ENCODE assay signal across 21 cellular contexts in the genomic region with DNA sequence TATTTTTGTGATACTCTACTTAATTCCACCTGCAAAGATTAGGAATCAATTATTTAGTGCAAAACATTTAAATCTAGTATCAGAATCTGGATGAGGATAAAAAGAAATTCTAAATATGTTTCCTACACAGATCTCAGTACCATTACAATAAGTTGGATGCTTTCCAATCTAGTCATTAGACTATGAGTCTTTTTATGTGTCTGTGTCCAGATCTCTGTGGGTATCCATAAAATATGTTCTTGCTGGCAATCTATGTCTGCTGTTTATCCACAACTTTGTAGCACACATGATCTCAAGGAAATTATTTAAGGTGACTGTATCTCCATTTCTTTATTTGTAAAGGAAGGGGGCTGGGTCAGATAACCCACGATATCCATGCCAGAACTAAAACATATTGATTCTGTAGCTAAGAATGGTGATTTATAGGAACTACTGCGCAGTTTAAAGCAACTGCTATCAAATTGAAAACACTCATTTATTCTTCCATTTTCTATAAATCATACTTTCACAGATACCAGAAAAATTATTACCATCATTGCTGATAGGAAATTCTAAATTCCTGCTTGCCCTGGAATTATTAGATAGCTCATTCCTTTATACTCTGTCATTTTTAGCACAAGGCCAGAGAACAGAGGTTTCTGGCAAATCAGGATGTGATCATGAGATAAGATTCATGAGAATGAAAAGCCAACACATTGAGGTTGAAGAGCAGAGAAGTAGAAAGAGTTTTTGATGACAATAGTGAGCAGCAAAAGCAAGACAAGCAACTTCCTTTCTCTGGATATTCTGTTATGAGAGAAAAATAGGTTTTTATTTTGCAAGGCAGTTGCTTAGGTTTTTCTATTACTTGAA.
DNase-seq lines count a peak whose midpoint lies in the region; ATAC-seq and TF ChIP-seq lines count a peak whose summit lies in the region.
"Had no signal": no experiment of that assay in that cellular context is flagged by ENCODE, and none has a peak within 500 bp of the region (broad histone marks: within the 10 kb centered on the region; RNA-seq: fewer than 3 reads in every experiment).

No MANE protein-coding gene starts in this region.

- peak; percentile 86 for DNase-seq in EH (ENCODE audit: low read depth)
- peak; percentile 18 for DNase-seq in NCI-H226
- peak; percentile 58 for DNase-seq in dermis blood vessel endothelial cell
- no peak for DNase-seq in mesothelial cell of epicardium (ENCODE audit: low spot score in 2 of 2, unreplicated experiment in 2 of 2)
- DNase-seq in OCI-M2 (lab: John Stamatoyannopoulos, UW; ENCODE audit: unreplicated experiment) = no peak
- DNase-seq in 8988T = no peak
- no peak for DNase-seq in right lobe of liver
- no peak for DNase-seq in Right ventricle myocardium inferior (ENCODE audit: missing footprints)
- DNase-seq: activated naive CD4-positive, alpha-beta T cell treated with Interleukin-2 at 50 U/mL for 16 hours; Calu3; dorsolateral prefrontal cortex; GOT3; hypothalamus; NCI-H1048; nucleus accumbens; small intestine; thyroid gland had no signal

- H3K4me1 Mint-ChIP-seq in mesothelial cell of epicardium = peaks cover 22% of the 10 kb centered on the region
- H3K4me1 Mint-ChIP-seq: B cell had no signal

- no peaks in the 10 kb centered on the region for H3K36me3 Mint-ChIP-seq in mesothelial cell of epicardium
- H3K36me3 Mint-ChIP-seq: brain had no signal

- peaks cover 8% of the 10 kb centered on the region for H3K9me3 Mint-ChIP-seq in mesothelial cell of epicardium

- TF ChIP-seq POLR2A in right lobe of liver (IDR thresholded peaks at IDR 0.05) = no peak

- intact Hi-C loops in right lobe of liver (cut with DNase I) = no loop called here
- intact Hi-C loops in Right ventricle myocardium inferior (cut with DNase I) = no loop called here

- H3K4me3 ChIP-seq in right lobe of liver = no peak overlapping the region
- H3K4me3 ChIP-seq: dorsolateral prefrontal cortex, thyroid gland had no signal

- peak overlapping the region; percentile 37 for H3K27ac Mint-ChIP-seq in mesothelial cell of epicardium
- H3K27ac Mint-ChIP-seq: B cell, brain had no signal

- ATAC-seq in right lobe of liver = no peak
- no peak for ATAC-seq in Right ventricle myocardium inferior
- ATAC-seq: esophagus mucosa had no signal

- WGBS in right lobe of liver (ENCODE audit: insufficient coverage, low coverage, low lambda C conversion rate, missing lambda C conversion rate) = 68% methylated on average over 2 of the region's 2 CpGs

- H3K27ac ChIP-seq in right lobe of liver = no peak overlapping the region
- H3K27ac ChIP-seq: dorsolateral prefrontal cortex, RWPE1, thyroid gland had no signal

- H3K4me1 ChIP-seq in right lobe of liver = no peaks in the 10 kb centered on the region

- H3K9me3 ChIP-seq in right lobe of liver = no peaks in the 10 kb centered on the region
- H3K9me3 ChIP-seq: thyroid gland had no signal

- no peak for TF ChIP-seq CTCF in mesothelial cell of epicardium (IDR thresholded peaks at IDR 0.05; ENCODE audit: unreplicated experiment)
- no peak for TF ChIP-seq CTCF in right lobe of liver (IDR thresholded peaks at IDR 0.05)

- H3K4me3 Mint-ChIP-seq in mesothelial cell of epicardium = no peak overlapping the region
- H3K4me3 Mint-ChIP-seq: B cell, brain had no signal

- H3K27me3 ChIP-seq in right lobe of liver = no peaks in the 10 kb centered on the region
- H3K27me3 ChIP-seq: dorsolateral prefrontal cortex, thyroid gland had no signal

- no peaks in the 10 kb centered on the region for H3K27me3 Mint-ChIP-seq in mesothelial cell of epicardium (ENCODE audit: low read depth)
- H3K27me3 Mint-ChIP-seq: B cell, brain had no signal

- H3K36me3 ChIP-seq in right lobe of liver = no peaks in the 10 kb centered on the region
- H3K36me3 ChIP-seq: thyroid gland had no signal

Comparison
In these comparisons a context has a peak if more than half of its experiments do, and no peak if none do; other contexts are left out.
1. DNase-seq: peak in EH (single experiment), NCI-H226 (single experiment) and dermis blood vessel endothelial cell (single experiment); none in mesothelial cell of epicardium (0 of 2), OCI-M2 (single experiment), 8988T (single experiment), right lobe of liver (0 of 3) and Right ventricle myocardium inferior (single experiment).